Comparison of ENCODE assay signal across 26 cellular contexts in the genomic region with DNA sequence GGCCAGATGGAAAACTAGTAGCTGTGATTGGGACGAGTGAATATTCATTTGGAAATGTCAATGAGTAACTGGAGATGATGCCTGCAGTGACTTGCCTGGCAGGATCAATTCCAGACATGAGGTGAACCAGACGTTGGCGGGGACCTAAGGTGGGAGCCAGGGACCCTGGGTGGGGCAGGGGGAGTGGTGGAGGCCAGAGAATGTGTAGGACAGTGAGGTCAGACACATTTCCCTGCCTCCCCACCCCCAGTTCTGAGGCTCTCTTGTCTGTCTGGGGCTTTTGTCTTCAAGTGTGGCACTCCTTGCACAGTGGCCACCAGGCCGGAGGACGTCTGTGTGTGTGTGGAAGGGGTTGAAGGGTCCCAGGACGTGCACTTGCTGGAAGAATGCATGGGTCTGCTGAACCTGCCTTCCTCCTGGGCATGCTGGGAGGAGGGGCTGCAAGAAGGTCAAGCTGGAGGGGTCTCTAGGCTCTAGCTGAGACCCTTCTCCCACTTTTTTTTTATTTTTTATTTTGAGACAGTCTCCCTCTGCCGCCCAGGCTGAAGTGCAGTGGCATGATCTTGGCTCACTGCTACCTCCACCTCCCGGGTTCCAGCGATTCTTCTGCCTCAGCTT. TPM values are rescaled to one million over a fixed set of nuclear protein-coding genes. Genes with fewer than 3 reads are reported as not detected.
"Had no signal": no experiment of that assay in that cellular context is flagged by ENCODE, and none has a peak within 500 bp of the region (broad histone marks: within the 10 kb centered on the region; RNA-seq: fewer than 3 reads in every experiment).

No MANE protein-coding gene starts in this region.

- DNase-seq: activated CD4-positive, alpha-beta T cell treated with anti-CD3 and anti-CD28 coated beads for 4 hours; activated CD4-positive, alpha-beta T cell treated with anti-CD3 and anti-CD28 coated beads, Interleukin-2, amount 50 U/mL, for 4 hours; activated naive CD4-positive, alpha-beta T cell treated with Interleukin-2 at 50 U/mL for 16 hours; activated naive CD8-positive, alpha-beta T cell treated with anti-CD3 and anti-CD28 coated beads, Interleukin-2, amount 10 ng/mL, durations not matched to agents 7 days and 5 days; activated T-cell treated with anti-CD3 and anti-CD28 coated beads, Interleukin-2, amount 50 U/mL, for 4 hours; hypothalamus; immature natural killer cell; kidney glomerular epithelial cell; left lung; lower lobe of right lung; mesenchymal stem cell; natural killer cell; retina; small intestine; stimulated activated CD4-positive, alpha-beta T cell treated with anti-CD3 and anti-CD28 coated beads, Interleukin-1b, Interleukin-23, amount 100 ng/mL, for 48 hours; stimulated activated CD4-positive, alpha-beta T cell treated with anti-CD3 and anti-CD28 coated beads, Interleukin-4, amount 100 ng/mL, for 4 hours; stimulated activated naive B cell treated with anti-CD40 and anti-IgM and Interleukin-4, amounts not matched to agents 10 μg/mL and 1 μg/mL and 100 μg/mL, for 72 hours; SW 1271; T-helper 9 cell had no signal

- ATAC-seq: activated T-cell treated with anti-CD3 and anti-CD28 coated beads, Interleukin-2, amount 50 U/mL, for 4 hours; gastroesophageal sphincter; left lung; lower lobe of right lung; natural killer cell; stimulated activated naive B cell treated with anti-CD40 and anti-IgM and Interleukin-4, amounts not matched to agents 10 μg/mL and 1 μg/mL and 100 μg/mL, for 72 hours had no signal

RNA-seq across cellular contexts. Expression of a gene that starts 51.6 kb away (rescaled TPM):
- total RNA-seq: activated naive CD8-positive, alpha-beta T cell treated with anti-CD3 and anti-CD28 coated beads, Interleukin-2, amount 10 ng/mL, durations not matched to agents 7 days and 5 days; activated T-cell treated with anti-CD3 and anti-CD28 coated beads, Interleukin-2, amount 50 U/mL, for 4 hours; activated T-helper 2 cell treated with anti-CD3 and anti-CD28 coated beads, Interferon-gamma antibody, Interleukin-2, Interleukin-4, amounts not matched to agents 10 μg/mL and 5 μg/mL and 100 μg/mL, durations not matched to agents 14 hours and 24 hours and 36 hours; ascending aorta; endothelial cell of umbilical vein; fibroblast of lung; fibroblast of villous mesenchyme; lower lobe of right lung; natural killer cell; osteoblast had no signal
